In the genomic region with DNA sequence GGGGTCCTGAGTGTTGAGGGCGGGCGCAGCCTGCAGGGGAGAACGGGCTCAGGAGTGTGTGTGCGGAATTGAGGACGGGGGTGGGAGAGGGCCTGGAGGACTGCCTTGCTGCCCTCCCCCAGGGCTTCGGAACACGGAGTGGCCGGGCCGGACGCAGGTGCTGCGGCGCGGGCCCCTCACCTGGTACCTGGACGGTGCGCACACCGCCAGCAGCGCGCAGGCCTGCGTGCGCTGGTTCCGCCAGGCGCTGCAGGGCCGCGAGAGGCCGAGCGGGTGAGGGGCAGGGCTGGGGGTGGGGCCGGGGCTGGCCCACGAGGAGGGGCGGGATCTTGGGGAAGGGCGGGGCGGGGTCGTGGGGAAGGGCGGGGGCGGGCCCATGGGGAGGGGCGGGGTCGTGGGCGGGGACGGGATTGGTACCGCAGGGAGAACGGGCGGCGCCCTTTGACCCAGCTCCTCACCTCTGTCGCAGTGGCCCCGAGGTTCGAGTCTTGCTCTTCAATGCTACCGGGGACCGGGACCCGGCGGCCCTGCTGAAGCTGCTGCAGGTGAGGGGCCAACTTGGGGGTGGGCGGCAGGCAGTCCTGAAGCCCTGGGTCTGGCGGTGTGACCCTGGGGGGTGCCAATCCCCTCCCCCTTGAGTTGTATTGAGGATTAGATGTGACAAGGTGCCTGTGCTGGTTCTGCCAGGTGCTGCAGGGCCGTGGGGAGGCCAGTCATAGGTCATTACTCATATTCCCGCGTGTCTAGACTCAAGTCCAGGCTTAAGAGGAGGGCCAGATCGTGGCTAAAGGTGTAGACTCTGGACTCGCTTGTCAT, we compare ENCODE assay signal across 10 cellular contexts. TPM values are rescaled to one million over a fixed set of nuclear protein-coding genes. Genes with fewer than 3 reads are reported as not detected.
DNase-seq lines count a peak whose midpoint lies in the region; ATAC-seq and TF ChIP-seq lines count a peak whose summit lies in the region.
"Had no signal": no experiment of that assay in that cellular context is flagged by ENCODE, and none has a peak within 500 bp of the region (broad histone marks: within the 10 kb centered on the region; RNA-seq: fewer than 3 reads in every experiment).

No MANE protein-coding gene starts in this region.

- no peak overlapping the region for H2BK12ac ChIP-seq in neuronal stem cell (ENCODE audit: low read length)

- H4K8ac ChIP-seq in neuronal stem cell (ENCODE audit: low read depth, low read length), result peak overlapping the region; percentile 43

- H2AK5ac ChIP-seq in neuronal stem cell (ENCODE audit: low read depth, low read length), result no peak overlapping the region

- H2AFZ ChIP-seq in neuronal stem cell (ENCODE audit: low read length), result no peak overlapping the region

- H3K9ac ChIP-seq in neuronal stem cell (ENCODE audit: low read depth, low read length, poor library complexity), result peak overlapping the region; percentile 87

- H3K4me3 Mint-ChIP-seq in T-helper 17 cell, result no peak overlapping the region
- H3K4me3 Mint-ChIP-seq: IgD-negative memory B cell had no signal

- DNase-seq in GM03348 (ENCODE audit: low spot score) (peak; percentile 39), T-helper 17 cell (peak in 2 of 3 donors; percentile 18 to 22), cardiac muscle cell (ENCODE audit: low read depth in 1 of 2, low spot score in 1 of 2) (peak; percentile 59 to 82), neuronal stem cell (ENCODE audit: low spot score) (peak; percentile 51), NCI-H446 (lab: John Stamatoyannopoulos, UW) (no peak), GM10266 (ENCODE audit: extremely low spot score) (no peak), NCI-H146 treated with DMSO at 0.1 percent for 48 hours (lab: John Stamatoyannopoulos, UW; ENCODE audit: unreplicated experiment) (no peak), activated gamma-delta T cell treated with Interleukin-2 at 50 U/mL for 16 hours (no peak)
- DNase-seq: stimulated activated CD4-positive, alpha-beta T cell treated with anti-CD3 and anti-CD28 coated beads, Interleukin-4, amount 100 ng/mL, for 1 hour had no signal

- no peak overlapping the region for H3K14ac ChIP-seq in neuronal stem cell (ENCODE audit: low read length)

- H3K36me3 ChIP-seq in cardiac muscle cell, result peaks cover 27% of the 10 kb centered on the region
- H3K36me3 ChIP-seq in neuronal stem cell (replicated peaks in 1 of 2; ENCODE audit: control insufficient read depth in 2 of 2, insufficient read depth in 2 of 2, low read length in 2 of 2), result peaks cover 34 to 83% of the 10 kb centered on the region in 2 donors

- peaks cover 19% of the 10 kb centered on the region for H3K4me1 ChIP-seq in cardiac muscle cell (ENCODE audit: low read depth)
- peaks cover 0 to 11% of the 10 kb centered on the region in 2 donors for H3K4me1 ChIP-seq in neuronal stem cell (ENCODE audit: control insufficient read depth in 2 of 2, insufficient read depth in 1 of 2, low read depth in 1 of 2, low read length in 2 of 2)

- no peak overlapping the region for H4K91ac ChIP-seq in neuronal stem cell (ENCODE audit: low read depth, low read length, poor library complexity)

- H3K27ac Mint-ChIP-seq in T-helper 17 cell, result no peak overlapping the region

- H3K18ac ChIP-seq in neuronal stem cell (ENCODE audit: low read length), result peak overlapping the region; percentile 70

- H3K4me2 ChIP-seq in neuronal stem cell (ENCODE audit: insufficient read depth, low read length, poor library complexity, severe bottlenecking), result peak overlapping the region; percentile 65

- H3K4me3 ChIP-seq in cardiac muscle cell (no peak overlapping the region), neuronal stem cell (ENCODE audit: low read length in 2 of 2) (peak overlapping the region in 1 of 2 donors; percentile 28)

- ATAC-seq in T-helper 17 cell, result peak; percentile 57

- H3K27me3 Mint-ChIP-seq in T-helper 17 cell, result no peaks in the 10 kb centered on the region
- H3K27me3 Mint-ChIP-seq: IgD-negative memory B cell had no signal

- H3K27me3 ChIP-seq in cardiac muscle cell, result no peaks in the 10 kb centered on the region
- no peaks in the 10 kb centered on the region for H3K27me3 ChIP-seq in neuronal stem cell (ENCODE audit: control insufficient read depth in 3 of 3, insufficient read depth in 3 of 3, low read depth in 1 of 3, low read length in 3 of 3)

- H3K79me1 ChIP-seq in neuronal stem cell (ENCODE audit: low read depth, low read length), result peaks cover 2% of the 10 kb centered on the region

- H3K4ac ChIP-seq in neuronal stem cell (ENCODE audit: low read length), result no peak overlapping the region

- peak overlapping the region; percentile 34 for H3K23ac ChIP-seq in neuronal stem cell (ENCODE audit: low read depth, low read length, poor library complexity)

- H2BK5ac ChIP-seq in neuronal stem cell (ENCODE audit: low read length), result peak overlapping the region; percentile 1

- peak overlapping the region; percentile 52 for H2BK15ac ChIP-seq in neuronal stem cell (ENCODE audit: low read length)

- H3K27ac ChIP-seq in cardiac muscle cell, result peak overlapping the region; percentile 64
- no peak overlapping the region for H3K27ac ChIP-seq in neuronal stem cell (replicated peaks; ENCODE audit: low read length)

- TF ChIP-seq CTCF in cardiac muscle cell (IDR thresholded peaks at IDR 0.05; ENCODE audit: low read depth, low read length) (no peak), GM10266 (IDR thresholded peaks at IDR 0.05; ENCODE audit: control insufficient read depth, insufficient read depth, low read depth, missing control alignments) (no peak)

- H3K36me3 Mint-ChIP-seq in T-helper 17 cell (ENCODE audit: low read depth), result no peaks in the 10 kb centered on the region

- H3K4me1 Mint-ChIP-seq in T-helper 17 cell, result peaks cover 4% of the 10 kb centered on the region

- H3K9me3 ChIP-seq in T-helper 17 cell (ENCODE audit: control insufficient read depth, low read length, poor library complexity, severe bottlenecking), result no peaks in the 10 kb centered on the region
- no peaks in the 10 kb centered on the region for H3K9me3 ChIP-seq in cardiac muscle cell (ENCODE audit: low read depth)
- H3K9me3 ChIP-seq in neuronal stem cell (replicated peaks in 1 of 2; ENCODE audit: control insufficient read depth in 2 of 2, insufficient read depth in 1 of 2, low read depth in 1 of 2, low read length in 2 of 2), result no peaks in the 10 kb centered on the region

- H2BK120ac ChIP-seq in neuronal stem cell (ENCODE audit: low read depth, low read length), result no peak overlapping the region

- WGBS in neuronal stem cell (ENCODE audit: extremely low coverage in 2 of 2, insufficient read length in 2 of 2, insufficient replicate concordance in 1 of 2), 2 donors, result no CpG with 5 or more reads among the region's 56 CpGs

RNA-seq across cellular contexts. Expression of gene FPGS, which starts 7.1 kb away (rescaled TPM):
- 10 to 100 TPM; 71.2 to 80.6 TPM for total RNA-seq in T-helper 17 cell
- total RNA-seq in cardiac muscle cell, result 112 and 123 TPM in 2 replicates
- polyA plus RNA-seq in cardiac muscle cell, result 78.3 and 111 TPM in 2 replicates
- polyA plus RNA-seq in neuronal stem cell (2013, experiment 1 of 2), result 30.2 TPM
- polyA plus RNA-seq in neuronal stem cell (2013, experiment 2 of 2), result 32.1 TPM

RNA-seq across cellular contexts. Expression of gene CDK9, which starts 23.9 kb away (rescaled TPM):
- total RNA-seq in T-helper 17 cell, result 100 to 1,000 TPM; 107 to 123 TPM
- 85.1 and 162 TPM in 2 replicates for total RNA-seq in cardiac muscle cell
- polyA plus RNA-seq in cardiac muscle cell, result 139 and 193 TPM in 2 replicates
- 29.1 TPM for polyA plus RNA-seq in neuronal stem cell (2013, experiment 1 of 2)
- 30.0 TPM for polyA plus RNA-seq in neuronal stem cell (2013, experiment 2 of 2)

RNA-seq across cellular contexts. Expression of gene SH2D3C, which starts 31.3 kb away (rescaled TPM):
- total RNA-seq in T-helper 17 cell (10 to 100 TPM; 15.9 to 27.2 TPM), cardiac muscle cell (3.5 and 9.9 TPM in 2 replicates)
- 3.7 and 9.4 TPM in 2 replicates for polyA plus RNA-seq in cardiac muscle cell
- 2.8 TPM for polyA plus RNA-seq in neuronal stem cell (2013, experiment 1 of 2)
- 2.5 TPM for polyA plus RNA-seq in neuronal stem cell (2013, experiment 2 of 2)

RNA-seq across cellular contexts. Expression of gene ENG, which starts 44.7 kb away (rescaled TPM):
- total RNA-seq in T-helper 17 cell (1 to 10 TPM; 3.2 to 6.4 TPM), cardiac muscle cell (6.9 and 15.8 TPM in 2 replicates)
- 12.6 and 35.4 TPM in 2 replicates for polyA plus RNA-seq in cardiac muscle cell
- 0.11 TPM for polyA plus RNA-seq in neuronal stem cell (2013, experiment 1 of 2)
- 0.10 TPM for polyA plus RNA-seq in neuronal stem cell (2013, experiment 2 of 2)

Comparison
In these comparisons a context has a peak if more than half of its experiments do, and no peak if none do; other contexts are left out.
1. DNase-seq: peak in GM03348 (single experiment), T-helper 17 cell (2 of 3), cardiac muscle cell (2 of 2) and neuronal stem cell (single experiment); none in NCI-H446 (0 of 2), GM10266 (single experiment), NCI-H146 treated with DMSO at 0.1 percent for 48 hours (single experiment) and activated gamma-delta T cell treated with Interleukin-2 at 50 U/mL for 16 hours (single experiment).